ENCODE assay signal across 10 cellular contexts in the genomic region with DNA sequence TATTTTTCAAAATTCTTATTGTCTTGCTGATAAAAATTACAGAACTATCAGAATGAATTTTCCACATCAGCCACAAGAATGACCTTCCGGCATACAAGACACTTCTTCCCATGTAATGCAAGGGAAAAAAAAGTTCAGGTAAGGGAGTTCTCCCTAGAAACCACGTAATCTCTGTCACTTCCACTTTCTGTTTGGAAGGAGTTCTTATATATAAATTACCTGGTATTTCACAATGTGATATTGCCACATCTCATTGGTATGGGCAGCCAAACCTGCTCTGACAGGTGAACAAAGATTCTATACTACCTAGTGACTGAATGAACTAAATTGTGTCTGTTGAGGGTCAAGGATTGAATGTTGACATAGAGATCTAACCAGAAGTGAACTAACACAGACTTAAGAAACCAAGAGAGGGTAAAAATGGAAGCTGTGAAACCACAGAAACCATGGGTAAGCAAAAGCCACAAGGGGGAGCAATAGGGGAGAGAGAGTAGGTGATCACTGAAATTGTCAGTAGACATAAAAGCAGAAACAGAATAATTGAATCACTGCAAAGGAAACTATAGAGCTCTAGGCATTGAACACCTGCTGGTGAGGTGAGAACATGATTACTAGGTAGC.
A peak's percentile ranks its signal among the peaks of the same experiment; 100 is the strongest.
DNase-seq lines count a peak whose midpoint lies in the region; ATAC-seq and TF ChIP-seq lines count a peak whose summit lies in the region.
"Had no signal": no experiment of that assay in that cellular context is flagged by ENCODE, and none has a peak within 500 bp of the region (broad histone marks: within the 10 kb centered on the region; RNA-seq: fewer than 3 reads in every experiment).

No MANE protein-coding gene starts in this region.

- ATAC-seq in HG02798 (IDR thresholded peaks at IDR 0.05; ENCODE audit: poor library complexity, unreplicated experiment) = peak; percentile 96

- no peaks in the 10 kb centered on the region for H3K36me3 ChIP-seq in kidney epithelial cell (ENCODE audit: control insufficient read depth, insufficient read depth, low read length)

- H3K27ac ChIP-seq in coronary artery = no peak overlapping the region

- no peak overlapping the region for H3K4me3 ChIP-seq in kidney epithelial cell (ENCODE audit: low read depth, low read length)
- no peak overlapping the region for H3K4me3 ChIP-seq in coronary artery

- intact Hi-C loops in posterior cingulate gyrus (cut with DNase I) = no loop called here

- TF ChIP-seq CTCF in kidney epithelial cell (IDR thresholded peaks at IDR 0.05; ENCODE audit: insufficient read depth, low read length, poor library complexity, severe bottlenecking) (peak; percentile 42), coronary artery (IDR thresholded peaks at IDR 0.05) (no peak)

- DNase-seq in SIG-M5 treated with dmso at 0.1 percent for 504 hours (lab: John Stamatoyannopoulos, UW; ENCODE audit: unreplicated experiment) = peak; percentile 3
- no peak for DNase-seq in SIG-M5 (lab: John Stamatoyannopoulos, UW)
- peak; percentile 16 for DNase-seq in NCI-H226
- DNase-seq in kidney epithelial cell (ENCODE audit: low read depth) = no peak
- DNase-seq in posterior cingulate gyrus = no peak
- DNase-seq in activated CD4-positive, alpha-beta T cell treated with anti-CD3 and anti-CD28 coated beads, Interleukin-2, amount 50 U/mL, for 4 hours = no peak
- DNase-seq in coronary artery (ENCODE audit: low spot score) = no peak
- DNase-seq: CD4-positive, CD25-positive, alpha-beta regulatory T cell; naive B cell had no signal

- no peaks in the 10 kb centered on the region for H3K27me3 ChIP-seq in kidney epithelial cell (ENCODE audit: control insufficient read depth, insufficient read depth, low read length)

Comparison
In these comparisons a context has a peak if more than half of its experiments do, and no peak if none do; other contexts are left out.
1. DNase-seq: peak in SIG-M5 treated with dmso at 0.1 percent for 504 hours (single experiment) and NCI-H226 (single experiment); none in SIG-M5 (single experiment), kidney epithelial cell (single experiment), posterior cingulate gyrus (0 of 10), activated CD4-positive, alpha-beta T cell treated with anti-CD3 and anti-CD28 coated beads, Interleukin-2, amount 50 U/mL, for 4 hours (0 of 2) and coronary artery (single experiment).